In genomic region chr20:24027229-24027628, GRCh38 we compare ENCODE assay signal across 9 cellular contexts. TPM values are rescaled to one million over a fixed set of nuclear protein-coding genes. Genes with fewer than 3 reads are reported as not detected.
DNase-seq lines count a peak whose midpoint lies in the region; ATAC-seq and TF ChIP-seq lines count a peak whose summit lies in the region.
"Had no signal": no experiment of that assay in that cellular context is flagged by ENCODE, and none has a peak within 500 bp of the region (broad histone marks: within the 10 kb centered on the region; RNA-seq: fewer than 3 reads in every experiment).

No MANE protein-coding gene starts in this region.

- peaks cover 5% of the 10 kb centered on the region for H3K36me3 Mint-ChIP-seq in activated T-cell treated with anti-CD3 and anti-CD28 coated beads, Interleukin-2, amount 50 U/mL, for 24 hours (ENCODE audit: low read depth)
- H3K36me3 Mint-ChIP-seq in HFFc6 (ENCODE audit: low read depth): no peaks in the 10 kb centered on the region

- H3K4me3 ChIP-seq in right cardiac atrium (ENCODE audit: low read length): no peak overlapping the region

- no peaks in the 10 kb centered on the region for H3K27me3 Mint-ChIP-seq in activated T-cell treated with anti-CD3 and anti-CD28 coated beads, Interleukin-2, amount 50 U/mL, for 24 hours
- 0 out of 2 replicates have a peak, but pooled peaks cover 1% of the 10 kb centered on the region for H3K27me3 Mint-ChIP-seq in HFFc6 (ENCODE audit: insufficient read depth)
- H3K27me3 Mint-ChIP-seq: dendritic cell treated with granulocyte-macrophage colony-stimulating factor and Interleukin-4, amounts not matched to agents 40 ng/mL and 50 ng/mL, for 4 days had no signal

- H3K9me3 ChIP-seq in right cardiac atrium (ENCODE audit: control insufficient read depth, low read length): no peaks in the 10 kb centered on the region

- ATAC-seq in GM18519 (IDR thresholded peaks at IDR 0.05; ENCODE audit: low FRiP score, unreplicated experiment): peak; percentile 72
- peak; percentile 77 to 86 for ATAC-seq in right cardiac atrium

- no peak for TF ChIP-seq CTCF in HFFc6 (IDR thresholded peaks at IDR 0.05)

- no peaks in the 10 kb centered on the region for H3K27me3 ChIP-seq in right cardiac atrium (ENCODE audit: control insufficient read depth, insufficient read depth)

- H3K27ac ChIP-seq in right cardiac atrium (ENCODE audit: low read length): no peak overlapping the region

- intact Hi-C loops in right cardiac atrium (cut with DNase I): no loop called here

- H3K9me3 Mint-ChIP-seq in activated T-cell treated with anti-CD3 and anti-CD28 coated beads, Interleukin-2, amount 50 U/mL, for 24 hours: peaks cover 6% of the 10 kb centered on the region
- no peaks in the 10 kb centered on the region for H3K9me3 Mint-ChIP-seq in HFFc6
- H3K9me3 Mint-ChIP-seq: dendritic cell treated with granulocyte-macrophage colony-stimulating factor and Interleukin-4, amounts not matched to agents 40 ng/mL and 50 ng/mL, for 4 days had no signal

- 21% methylated on average over 6 of the region's 6 CpGs for WGBS in right cardiac atrium

- peak overlapping the region; percentile 94 for H3K27ac Mint-ChIP-seq in activated T-cell treated with anti-CD3 and anti-CD28 coated beads, Interleukin-2, amount 50 U/mL, for 24 hours
- no peak overlapping the region for H3K27ac Mint-ChIP-seq in HFFc6
- H3K27ac Mint-ChIP-seq: dendritic cell treated with granulocyte-macrophage colony-stimulating factor and Interleukin-4, amounts not matched to agents 40 ng/mL and 50 ng/mL, for 4 days had no signal

- peaks cover 38% of the 10 kb centered on the region for H3K4me1 Mint-ChIP-seq in activated T-cell treated with anti-CD3 and anti-CD28 coated beads, Interleukin-2, amount 50 U/mL, for 24 hours (ENCODE audit: low read depth)
- H3K4me1 Mint-ChIP-seq in HFFc6 (ENCODE audit: low read depth): no peaks in the 10 kb centered on the region

- no peaks in the 10 kb centered on the region for H3K4me1 ChIP-seq in right cardiac atrium (ENCODE audit: control insufficient read depth, insufficient read depth, low read length)

- DNase-seq in M059J (ENCODE audit: low read depth) (peak; percentile 51), right cardiac atrium (peak; percentile 45 to 79 (median 68)), RPMI8226 (no peak), HFFc6 (no peak), cortex of kidney (lab: John Stamatoyannopoulos, UW) (no peak)
- DNase-seq in activated T-cell treated with anti-CD3 and anti-CD28 coated beads, Interleukin-2, amount 50 U/mL, for 24 hours: peak; percentile 76
- peak; percentile 49 to 69 for DNase-seq in stimulated activated CD8-positive, alpha-beta memory T cell treated with anti-CD3 and anti-CD28 coated beads, Interleukin-15, amount 100 ng/mL, for 4 hours (ENCODE audit: low read depth in 2 of 2)

- H3K4me3 Mint-ChIP-seq in activated T-cell treated with anti-CD3 and anti-CD28 coated beads, Interleukin-2, amount 50 U/mL, for 24 hours: peak overlapping the region; percentile 55
- H3K4me3 Mint-ChIP-seq in HFFc6: no peak overlapping the region
- H3K4me3 Mint-ChIP-seq: dendritic cell treated with granulocyte-macrophage colony-stimulating factor and Interleukin-4, amounts not matched to agents 40 ng/mL and 50 ng/mL, for 4 days had no signal

RNA-seq across cellular contexts. Expression of gene GGTLC1, which starts 38.6 kb away (rescaled TPM):
- not detected in 2 replicates for total RNA-seq in M059J (2014; rRNA removed; shearing (Covaris generic))
- total RNA-seq in right cardiac atrium: not detected
- polyA plus RNA-seq in right cardiac atrium: not detected
- not detected for total RNA-seq in HFFc6 (2021; fragmentation: NEBNext Ultra II Directional; extraction: Animal tissue kit (Norgen Biotek cat#: 25700))

Comparison
In these comparisons a context has a peak if more than half of its experiments do, and no peak if none do; other contexts are left out.
1. DNase-seq: peak in M059J (single experiment), activated T-cell treated with anti-CD3 and anti-CD28 coated beads, Interleukin-2, amount 50 U/mL, for 24 hours (single experiment), right cardiac atrium (3 of 3) and stimulated activated CD8-positive, alpha-beta memory T cell treated with anti-CD3 and anti-CD28 coated beads, Interleukin-15, amount 100 ng/mL, for 4 hours (2 of 2); none in RPMI8226 (single experiment), HFFc6 (single experiment) and cortex of kidney (single experiment).